Comparison of ENCODE assay signal across 8 cellular contexts in the genomic region with DNA sequence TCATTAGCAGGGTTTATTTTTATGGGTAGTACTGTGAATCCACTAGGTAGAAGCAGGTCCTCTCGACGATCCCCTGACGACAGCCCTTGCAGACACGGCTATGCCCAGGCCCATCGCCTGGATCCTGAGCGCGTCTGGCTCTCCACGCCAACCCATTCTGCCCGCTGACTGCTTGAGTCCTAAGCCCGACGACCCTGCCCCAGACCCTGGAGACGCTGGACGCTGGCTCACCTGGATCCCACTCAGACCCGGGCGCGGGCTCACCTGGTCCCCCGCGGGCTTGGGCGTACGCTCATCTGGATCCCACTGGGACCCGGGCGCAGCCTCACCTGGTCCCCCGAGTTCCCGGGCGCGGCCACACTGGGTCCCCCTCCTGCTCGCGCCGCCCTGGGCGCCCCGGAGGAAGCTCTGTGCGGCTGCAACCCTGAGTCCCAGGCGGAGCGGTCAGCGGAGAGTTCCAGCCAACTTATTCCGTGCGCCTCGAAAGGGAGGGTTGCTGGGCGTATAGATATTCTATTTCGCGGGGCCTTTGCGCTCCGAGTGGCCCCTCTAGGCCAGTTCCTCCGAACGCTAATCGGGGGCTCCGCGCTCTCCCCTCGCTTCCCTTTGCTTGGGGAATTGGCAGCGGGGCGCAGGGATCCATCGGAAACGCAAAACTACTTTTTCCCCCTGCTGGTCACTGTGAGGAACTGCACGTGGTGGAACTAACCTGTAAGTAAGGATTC.
DNase-seq lines count a peak whose midpoint lies in the region; ATAC-seq lines count a peak whose summit lies in the region.

No MANE protein-coding gene starts in this region.

- peak; percentile 63 for ATAC-seq in HG02798 (IDR thresholded peaks at IDR 0.05; ENCODE audit: poor library complexity, unreplicated experiment)

- DNase-seq in G401 (ENCODE audit: low spot score) (peak; percentile 72), NCI-H510A treated with DMSO at 0.1 percent for 48 hours (lab: John Stamatoyannopoulos, UW) (peak; percentile 96), lung microvascular endothelial cell (ENCODE audit: low read depth in 2 of 2) (peak; percentile 66 to 76), GOT3 (lab: John Stamatoyannopoulos, UW) (no peak)
- peak; percentile 48 to 52 for DNase-seq in activated CD4-positive, alpha-beta T cell treated with anti-CD3 and anti-CD28 coated beads, Interleukin-2, amount 50 U/mL, for 48 hours
- DNase-seq in effector CD8-positive, alpha-beta T cell (lab: John Stamatoyannopoulos, UW), result peak; percentile 32
- DNase-seq in stimulated activated CD4-positive, alpha-beta T cell treated with anti-CD3 and anti-CD28 coated beads, TNF-alpha, amount 100 ng/mL, for 4 hours (ENCODE audit: low read depth in 3 of 3), result peak; percentile 9 to 35 (median 26)

- in situ Hi-C loops in G401 (cut with HindIII; ENCODE audit: low sequenced_read_pairs), result no loop called here
